16 cellular contexts compared by ENCODE assay signal in the genomic region with DNA sequence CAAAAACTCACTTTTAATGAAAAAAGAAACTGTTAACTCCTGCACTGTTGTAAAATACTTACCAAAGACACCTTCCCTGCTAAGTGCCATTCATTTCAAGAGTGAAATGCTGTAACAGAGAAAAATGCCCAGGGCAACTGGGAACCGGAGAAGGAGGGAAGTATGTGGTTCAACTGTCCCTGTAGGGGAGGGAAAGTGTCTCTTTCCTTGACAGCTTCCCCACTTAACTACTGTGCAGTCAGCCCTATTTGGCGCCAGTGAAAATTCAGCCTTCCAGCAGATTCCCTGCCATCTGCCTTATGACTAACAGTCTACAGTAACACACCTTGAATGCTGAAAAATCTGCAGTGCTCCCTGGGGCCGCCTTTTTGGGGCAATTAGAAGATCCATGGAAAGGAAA.
"Had no signal": no experiment of that assay in that cellular context is flagged by ENCODE, and none has a peak within 500 bp of the region (broad histone marks: within the 10 kb centered on the region; RNA-seq: fewer than 3 reads in every experiment).

No MANE protein-coding gene starts in this region.

- H3K9me3 ChIP-seq: esophagus muscularis mucosa, lower lobe of right lung had no signal

- H3K4me3 ChIP-seq: dorsolateral prefrontal cortex, esophagus muscularis mucosa, lower lobe of right lung had no signal

- H3K4me1 Mint-ChIP-seq: activated CD4-positive, alpha-beta memory T cell treated with anti-CD3 and anti-CD28 coated beads, Interleukin-2, amount 10 ng/mL, durations not matched to agents 7 days and 5 days; activated naive CD8-positive, alpha-beta T cell treated with anti-CD3 and anti-CD28 coated beads for 36 hours; naive B cell had no signal

- DNase-seq: activated CD4-positive, alpha-beta memory T cell treated with anti-CD3 and anti-CD28 coated beads, Interleukin-2, amount 10 ng/mL, durations not matched to agents 7 days and 5 days; activated CD4-positive, alpha-beta T cell treated with anti-CD3 and anti-CD28 coated beads for 1 hour; activated gamma-delta T cell; activated naive CD8-positive, alpha-beta T cell treated with anti-CD3 and anti-CD28 coated beads for 36 hours; activated T-cell treated with anti-CD3 and anti-CD28 coated beads, Interleukin-2, amount 50 U/mL, for 48 hours; brain microvascular endothelial cell; dorsolateral prefrontal cortex; hypothalamus; lower lobe of right lung; naive B cell; nucleus accumbens; stimulated activated CD4-positive, alpha-beta T cell treated with anti-CD3 and anti-CD28 coated beads, Interleukin-2, amount 100 ng/mL, for 24 hours; stimulated activated naive CD4-positive, alpha-beta T cell treated with Interleukin-2 at 50 U/mL for 16 hours had no signal

- H3K9me3 Mint-ChIP-seq: activated naive CD8-positive, alpha-beta T cell treated with anti-CD3 and anti-CD28 coated beads for 36 hours had no signal

- H3K36me3 Mint-ChIP-seq: activated naive CD8-positive, alpha-beta T cell treated with anti-CD3 and anti-CD28 coated beads for 36 hours; naive B cell; type B pancreatic cell had no signal

- H3K27ac Mint-ChIP-seq: activated CD4-positive, alpha-beta memory T cell treated with anti-CD3 and anti-CD28 coated beads, Interleukin-2, amount 10 ng/mL, durations not matched to agents 7 days and 5 days; activated naive CD8-positive, alpha-beta T cell treated with anti-CD3 and anti-CD28 coated beads for 36 hours; naive B cell; progenitor cell of endocrine pancreas; type B pancreatic cell had no signal

- H3K27me3 Mint-ChIP-seq: activated CD4-positive, alpha-beta memory T cell treated with anti-CD3 and anti-CD28 coated beads, Interleukin-2, amount 10 ng/mL, durations not matched to agents 7 days and 5 days; progenitor cell of endocrine pancreas had no signal

- H3K27ac ChIP-seq: brain microvascular endothelial cell, dorsolateral prefrontal cortex, esophagus muscularis mucosa, lower lobe of right lung had no signal

- H3K4me3 Mint-ChIP-seq: activated CD4-positive, alpha-beta memory T cell treated with anti-CD3 and anti-CD28 coated beads, Interleukin-2, amount 10 ng/mL, durations not matched to agents 7 days and 5 days; activated naive CD8-positive, alpha-beta T cell treated with anti-CD3 and anti-CD28 coated beads for 36 hours; naive B cell; type B pancreatic cell had no signal

- H3K27me3 ChIP-seq: brain microvascular endothelial cell, esophagus muscularis mucosa had no signal

- H3K4me1 ChIP-seq: lower lobe of right lung had no signal

- H3K36me3 ChIP-seq: brain microvascular endothelial cell, esophagus muscularis mucosa, lower lobe of right lung had no signal
